ENCODE assay signal across 1 cellular context in genomic region chr21:44932366-44933181, GRCh38.
A peak's percentile ranks its signal among the peaks of the same experiment; 100 is the strongest.
TF ChIP-seq lines count a peak whose summit lies in the region.

No MANE protein-coding gene starts in this region.

TF ChIP-seq in HepG2, 621 proteins besides CTCF, POLR2A, EP300 and RAD21:
- TF ChIP-seq CEBPZ (IDR thresholded peaks at IDR 0.05; ENCODE audit: low read length) = no peak
- peak; percentile 23 for TF ChIP-seq AGO2 (optimal IDR thresholded peaks at IDR 0.05; ENCODE audit: low read depth, low read length)
- peak; percentile 40; the same call in 1 of the 2 replicates for TF ChIP-seq ZFX (CRISPR knock-in tag; IDR thresholded peaks at IDR 0.05; ENCODE audit: low read depth)
- peak; percentile 26 for TF ChIP-seq RBM39 (IDR thresholded peaks at IDR 0.05; ENCODE audit: low read depth, low read length, poor library complexity, severe bottlenecking)
- TF ChIP-seq KDM2A (CRISPR knock-in tag; IDR thresholded peaks at IDR 0.05; ENCODE audit: borderline replicate concordance, low read depth) = 0 out of 2 replicates have a peak, but pooled peaks have one; percentile 38
- TF ChIP-seq PATZ1 (CRISPR knock-in tag; IDR thresholded peaks at IDR 0.05) = peak; percentile 42
- TF ChIP-seq, protein P1, sequence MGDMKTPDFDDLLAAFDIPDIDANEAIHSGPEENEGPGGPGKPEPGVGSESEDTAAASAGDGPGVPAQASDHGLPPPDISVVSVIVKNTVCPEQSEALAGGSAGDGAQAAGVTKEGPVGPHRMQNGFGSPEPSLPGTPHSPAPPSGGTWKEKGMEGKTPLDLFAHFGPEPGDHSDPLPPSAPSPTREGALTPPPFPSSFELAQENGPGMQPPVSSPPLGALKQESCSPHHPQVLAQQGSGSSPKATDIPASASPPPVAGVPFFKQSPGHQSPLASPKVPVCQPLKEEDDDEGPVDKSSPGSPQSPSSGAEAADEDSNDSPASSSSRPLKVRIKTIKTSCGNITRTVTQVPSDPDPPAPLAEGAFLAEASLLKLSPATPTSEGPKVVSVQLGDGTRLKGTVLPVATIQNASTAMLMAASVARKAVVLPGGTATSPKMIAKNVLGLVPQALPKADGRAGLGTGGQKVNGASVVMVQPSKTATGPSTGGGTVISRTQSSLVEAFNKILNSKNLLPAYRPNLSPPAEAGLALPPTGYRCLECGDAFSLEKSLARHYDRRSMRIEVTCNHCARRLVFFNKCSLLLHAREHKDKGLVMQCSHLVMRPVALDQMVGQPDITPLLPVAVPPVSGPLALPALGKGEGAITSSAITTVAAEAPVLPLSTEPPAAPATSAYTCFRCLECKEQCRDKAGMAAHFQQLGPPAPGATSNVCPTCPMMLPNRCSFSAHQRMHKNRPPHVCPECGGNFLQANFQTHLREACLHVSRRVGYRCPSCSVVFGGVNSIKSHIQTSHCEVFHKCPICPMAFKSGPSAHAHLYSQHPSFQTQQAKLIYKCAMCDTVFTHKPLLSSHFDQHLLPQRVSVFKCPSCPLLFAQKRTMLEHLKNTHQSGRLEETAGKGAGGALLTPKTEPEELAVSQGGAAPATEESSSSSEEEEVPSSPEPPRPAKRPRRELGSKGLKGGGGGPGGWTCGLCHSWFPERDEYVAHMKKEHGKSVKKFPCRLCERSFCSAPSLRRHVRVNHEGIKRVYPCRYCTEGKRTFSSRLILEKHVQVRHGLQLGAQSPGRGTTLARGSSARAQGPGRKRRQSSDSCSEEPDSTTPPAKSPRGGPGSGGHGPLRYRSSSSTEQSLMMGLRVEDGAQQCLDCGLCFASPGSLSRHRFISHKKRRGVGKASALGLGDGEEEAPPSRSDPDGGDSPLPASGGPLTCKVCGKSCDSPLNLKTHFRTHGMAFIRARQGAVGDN (CRISPR knock-in tag; IDR thresholded peaks at IDR 0.05) = peak; percentile 45
- peak; percentile 40; the same call in 1 of the 2 replicates for TF ChIP-seq ZBTB7B (CRISPR knock-in tag; IDR thresholded peaks at IDR 0.05)
- no peak for TF ChIP-seq FOXO4 (CRISPR knock-in tag; conservative IDR thresholded peaks at IDR 0.05)
- TF ChIP-seq RARA (CRISPR knock-in tag; IDR thresholded peaks at IDR 0.05) = peak; percentile 60; the same call in 1 of the 2 replicates
- TF ChIP-seq NR2F6 (IDR thresholded peaks at IDR 0.05) = peak; percentile 34; the same call in 1 of the 2 replicates
- TF ChIP-seq NR2F6 (CRISPR knock-in tag; IDR thresholded peaks at IDR 0.05) = no peak
- no peak for TF ChIP-seq KAT2B (IDR thresholded peaks at IDR 0.05; ENCODE audit: borderline replicate concordance, low read depth, low read length)
- peak; percentile 47; the same call in 1 of the 2 replicates for TF ChIP-seq NR2C2 (CRISPR knock-in tag; IDR thresholded peaks at IDR 0.05; ENCODE audit: borderline replicate concordance)
- TF ChIP-seq ZNF501 (CRISPR knock-in tag; IDR thresholded peaks at IDR 0.05) = 0 out of 2 replicates have a peak, but pooled peaks have one; percentile 28
- TF ChIP-seq STAG1 (CRISPR knock-in tag; IDR thresholded peaks at IDR 0.05) = peak; percentile 68
- TF ChIP-seq, protein P2, sequence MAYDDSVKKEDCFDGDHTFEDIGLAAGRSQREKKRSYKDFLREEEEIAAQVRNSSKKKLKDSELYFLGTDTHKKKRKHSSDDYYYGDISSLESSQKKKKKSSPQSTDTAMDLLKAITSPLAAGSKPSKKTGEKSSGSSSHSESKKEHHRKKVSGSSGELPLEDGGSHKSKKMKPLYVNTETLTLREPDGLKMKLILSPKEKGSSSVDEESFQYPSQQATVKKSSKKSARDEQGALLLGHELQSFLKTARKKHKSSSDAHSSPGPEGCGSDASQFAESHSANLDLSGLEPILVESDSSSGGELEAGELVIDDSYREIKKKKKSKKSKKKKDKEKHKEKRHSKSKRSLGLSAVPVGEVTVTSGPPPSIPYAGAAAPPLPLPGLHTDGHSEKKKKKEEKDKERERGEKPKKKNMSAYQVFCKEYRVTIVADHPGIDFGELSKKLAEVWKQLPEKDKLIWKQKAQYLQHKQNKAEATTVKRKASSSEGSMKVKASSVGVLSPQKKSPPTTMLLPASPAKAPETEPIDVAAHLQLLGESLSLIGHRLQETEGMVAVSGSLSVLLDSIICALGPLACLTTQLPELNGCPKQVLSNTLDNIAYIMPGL (CRISPR knock-in tag; IDR thresholded peaks at IDR 0.05; ENCODE audit: borderline replicate concordance in 1 of 2, low read depth in 1 of 2) = peak in 1 of 2 experiments; percentile 66; a peak in 2 of 4 replicates
- TF ChIP-seq PHF8 (CRISPR knock-in tag; IDR thresholded peaks at IDR 0.05) = no peak; the same call in 1 of the 2 replicates
- TF ChIP-seq IKZF1 (IDR thresholded peaks at IDR 0.05) = no peak
- TF ChIP-seq JDP2 (CRISPR knock-in tag; IDR thresholded peaks at IDR 0.05; ENCODE audit: borderline replicate concordance) = no peak
- TF ChIP-seq SNAI1 (CRISPR knock-in tag; IDR thresholded peaks at IDR 0.05; ENCODE audit: borderline replicate concordance) = no peak
- TF ChIP-seq ZFY (CRISPR knock-in tag; IDR thresholded peaks at IDR 0.05) = peak; percentile 14; the same call in 1 of the 2 replicates
- TF ChIP-seq ZC3H13 (CRISPR knock-in tag; IDR thresholded peaks at IDR 0.05) = 0 out of 2 replicates have a peak, but pooled peaks have one; percentile 35
- 0 out of 2 replicates have a peak, but pooled peaks have one; percentile 27 for TF ChIP-seq ARNT2 (CRISPR knock-in tag; IDR thresholded peaks at IDR 0.05; ENCODE audit: low read depth)
- TF ChIP-seq SRY (CRISPR knock-in tag; IDR thresholded peaks at IDR 0.05) = 0 out of 2 replicates have a peak, but pooled peaks have one; percentile 9
- TF ChIP-seq HES4 (CRISPR knock-in tag; IDR thresholded peaks at IDR 0.05; ENCODE audit: borderline replicate concordance) = no peak
